In genomic region chr5:15516486-15516885, GRCh38 we compare ENCODE assay signal across 36 cellular contexts. TPM values are rescaled to one million over a fixed set of nuclear protein-coding genes. Genes with fewer than 3 reads are reported as not detected.
"Had no signal": no experiment of that assay in that cellular context is flagged by ENCODE, and none has a peak within 500 bp of the region (broad histone marks: within the 10 kb centered on the region; RNA-seq: fewer than 3 reads in every experiment).

No MANE protein-coding gene starts in this region.

- DNase-seq: activated CD4-positive, alpha-beta T cell treated with anti-CD3 and anti-CD28 coated beads, Interleukin-2, amount 10 ng/mL, durations not matched to agents 24 days and 14 days; activated CD4-positive, alpha-beta T cell treated with anti-CD3 and anti-CD28 coated beads, Interleukin-2, amount 50 U/mL, for 4 hours; activated CD8-positive, alpha-beta T cell treated with anti-CD3 and anti-CD28 coated beads for 36 hours; activated effector memory CD4-positive, alpha-beta T cell treated with anti-CD3 and anti-CD28 coated beads, Interleukin-2, amount 50 U/mL, for 16 hours; activated naive CD4-positive, alpha-beta T cell; activated naive CD4-positive, alpha-beta T cell treated with anti-CD3 and anti-CD28 coated beads, Interleukin-2, amount 50 U/mL, for 16 hours; activated naive CD8-positive, alpha-beta T cell treated with anti-CD3 and anti-CD28 coated beads for 36 hours; activated T-cell treated with anti-CD3 and anti-CD28 coated beads, Interleukin-2, amount 50 U/mL, for 1 hour; activated T-cell treated with anti-CD3 and anti-CD28 coated beads, Interleukin-2, amount 50 U/mL, for 72 hours; amniotic stem cell; Karpas-422; MV-4-11; NCI-H1092 treated with DMSO at 0.1 percent for 48 hours; NCI-H1417; NCI-H146; NCI-H187; NCI-H2029 treated with DMSO at 0.1 percent for 48 hours; NCI-H2107; NCI-H2171; NCI-H510A; NCI-H526; NCI-H748 treated with DMSO at 0.1 percent for 48 hours; NK-92 treated with Interleukin-12 subunit alpha and Interleukin-12 subunit beta, amount 100 ng/mL, for 24 hours; Right ventricle myocardium superior; T1000; WERI-Rb-1 had no signal

- H3K27ac Mint-ChIP-seq: activated CD4-positive, alpha-beta T cell treated with anti-CD3 and anti-CD28 coated beads, Interleukin-2, amount 10 ng/mL, durations not matched to agents 24 days and 14 days; activated CD8-positive, alpha-beta T cell treated with anti-CD3 and anti-CD28 coated beads for 36 hours; activated naive CD8-positive, alpha-beta T cell treated with anti-CD3 and anti-CD28 coated beads for 36 hours; activated T-helper 17 cell treated with anti-CD3 and anti-CD28 coated beads, Interleukin-2, amount 50 U/mL, for 72 hours had no signal

- H3K36me3 Mint-ChIP-seq: activated naive CD8-positive, alpha-beta T cell treated with anti-CD3 and anti-CD28 coated beads for 36 hours had no signal

- H3K9me3 ChIP-seq: ascending aorta had no signal

- H3K27me3 ChIP-seq: ascending aorta, cardiac muscle cell had no signal

- H3K4me3 Mint-ChIP-seq: activated CD4-positive, alpha-beta T cell treated with anti-CD3 and anti-CD28 coated beads, Interleukin-2, amount 10 ng/mL, durations not matched to agents 24 days and 14 days; activated CD8-positive, alpha-beta T cell treated with anti-CD3 and anti-CD28 coated beads for 36 hours; activated naive CD8-positive, alpha-beta T cell treated with anti-CD3 and anti-CD28 coated beads for 36 hours; activated T-cell treated with anti-CD3 and anti-CD28 coated beads, Interleukin-2, amount 50 U/mL, for 72 hours; activated T-helper 17 cell treated with anti-CD3 and anti-CD28 coated beads, Interleukin-2, amount 50 U/mL, for 72 hours; central memory CD8-positive, alpha-beta T cell had no signal

- H3K9me3 Mint-ChIP-seq: activated CD8-positive, alpha-beta T cell treated with anti-CD3 and anti-CD28 coated beads for 36 hours had no signal

- H3K4me1 Mint-ChIP-seq: activated CD4-positive, alpha-beta T cell treated with anti-CD3 and anti-CD28 coated beads, Interleukin-2, amount 10 ng/mL, durations not matched to agents 24 days and 14 days; activated naive CD8-positive, alpha-beta T cell treated with anti-CD3 and anti-CD28 coated beads for 36 hours; activated T-helper 17 cell treated with anti-CD3 and anti-CD28 coated beads, Interleukin-2, amount 50 U/mL, for 72 hours; central memory CD8-positive, alpha-beta T cell had no signal

- H3K36me3 ChIP-seq: cardiac muscle cell, WERI-Rb-1 had no signal

- H3K27me3 Mint-ChIP-seq: activated CD4-positive, alpha-beta T cell treated with anti-CD3 and anti-CD28 coated beads, Interleukin-2, amount 10 ng/mL, durations not matched to agents 24 days and 14 days; activated CD8-positive, alpha-beta T cell treated with anti-CD3 and anti-CD28 coated beads for 36 hours; activated T-helper 17 cell treated with anti-CD3 and anti-CD28 coated beads, Interleukin-2, amount 50 U/mL, for 72 hours; central memory CD8-positive, alpha-beta T cell had no signal

- H3K27ac ChIP-seq: ascending aorta, cardiac muscle cell, WERI-Rb-1 had no signal

- H3K4me3 ChIP-seq: ascending aorta, cardiac muscle cell, K562 had no signal

- ATAC-seq: activated CD8-positive, alpha-beta T cell treated with anti-CD3 and anti-CD28 coated beads for 36 hours; activated T-cell treated with anti-CD3 and anti-CD28 coated beads, Interleukin-2, amount 50 U/mL, for 72 hours; activated T-helper 17 cell treated with anti-CD3 and anti-CD28 coated beads, Interleukin-2, amount 50 U/mL, for 72 hours; K562 had no signal

RNA-seq across cellular contexts. Expression of gene FBXL7, which starts 16.5 kb away (rescaled TPM):
- total RNA-seq: activated CD4-positive, alpha-beta T cell treated with anti-CD3 and anti-CD28 coated beads, Interleukin-2, amount 10 ng/mL, durations not matched to agents 24 days and 14 days; activated CD8-positive, alpha-beta memory T cell treated with anti-CD3 and anti-CD28 coated beads for 36 hours; activated CD8-positive, alpha-beta T cell treated with anti-CD3 and anti-CD28 coated beads for 36 hours; activated naive CD8-positive, alpha-beta T cell treated with anti-CD3 and anti-CD28 coated beads for 36 hours; activated T-cell treated with anti-CD3 and anti-CD28 coated beads, Interleukin-2, amount 50 U/mL, for 72 hours; activated T-helper 17 cell treated with anti-CD3 and anti-CD28 coated beads, Interleukin-2, amount 50 U/mL, for 72 hours; MCF 10A; OCI-LY7; T-helper 1 cell treated with Interleukin-12 subunit alpha and Interleukin-12 subunit beta and Interleukin-4 antibody, amounts not matched to agents 30 ng/mL and 1 ng/mL, for 36 hours; T-helper 2 cell treated with Interferon-gamma antibody and Interleukin-4, amounts not matched to agents 100 ng/mL and 5 ng/mL, for 36 hours had no signal
